9 cellular contexts compared by ENCODE assay signal in genomic region chr1:66725885-66726665, GRCh38. TPM values are rescaled to one million over a fixed set of nuclear protein-coding genes. Genes with fewer than 3 reads are reported as not detected.
DNase-seq lines count a peak whose midpoint lies in the region; ATAC-seq and TF ChIP-seq lines count a peak whose summit lies in the region.
"Had no signal": no experiment of that assay in that cellular context is flagged by ENCODE, and none has a peak within 500 bp of the region (broad histone marks: within the 10 kb centered on the region; RNA-seq: fewer than 3 reads in every experiment).

No MANE protein-coding gene starts in this region.

- ATAC-seq in GM18870 (IDR thresholded peaks at IDR 0.05; ENCODE audit: unreplicated experiment) (peak; percentile 80), HG03097 (IDR thresholded peaks at IDR 0.05; ENCODE audit: low FRiP score, unreplicated experiment) (peak; percentile 63), memory B cell (ENCODE audit: low read depth) (peak; percentile 77)

- no peaks in the 10 kb centered on the region for H3K36me3 Mint-ChIP-seq in activated CD4-positive, alpha-beta T cell treated with anti-CD3 and anti-CD28 coated beads, Interleukin-2, amount 10 ng/mL, durations not matched to agents 24 days and 14 days (ENCODE audit: low read depth)
- H3K36me3 Mint-ChIP-seq in memory B cell, result no peaks in the 10 kb centered on the region

- no peaks in the 10 kb centered on the region for H3K36me3 ChIP-seq in stomach

- peak in 11 of 14 donors; percentile 5 to 66 (median 31) for DNase-seq in C1 segment of cervical spinal cord (lab: John Stamatoyannopoulos, UW)
- DNase-seq in NCI-H345 treated with DMSO at 0.1 percent for 48 hours (lab: John Stamatoyannopoulos, UW; ENCODE audit: unreplicated experiment), result peak; percentile 38
- DNase-seq in activated CD4-positive, alpha-beta T cell treated with anti-CD3 and anti-CD28 coated beads, Interleukin-2, amount 10 ng/mL, durations not matched to agents 24 days and 14 days, result peak; percentile 91
- DNase-seq in effector CD4-positive, alpha-beta T cell, result peak; percentile 43
- DNase-seq in memory B cell (ENCODE audit: low spot score in 2 of 2), result peak; percentile 51 to 62
- DNase-seq in stomach, result peak; percentile 28

- H3K27ac ChIP-seq in stomach, result no peak overlapping the region

- no peak overlapping the region for H3K4me3 Mint-ChIP-seq in activated CD4-positive, alpha-beta T cell treated with anti-CD3 and anti-CD28 coated beads, Interleukin-2, amount 10 ng/mL, durations not matched to agents 24 days and 14 days
- H3K4me3 Mint-ChIP-seq in memory B cell, result no peak overlapping the region

- peaks cover 0 to 3% (median 0%) of the 10 kb centered on the region in 4 donors for H3K4me1 ChIP-seq in stomach

- intact Hi-C loops in activated CD4-positive, alpha-beta T cell treated with anti-CD3 and anti-CD28 coated beads, Interleukin-2, amount 10 ng/mL, durations not matched to agents 24 days and 14 days (cut with micrococcal nuclease), result loop anchor here (2.0 to 5.0 kb wide), 3 partner anchors 119 to 767 kb away; no protein-coding TSS in a partner anchor
- intact Hi-C loops in stomach (cut with DNase I; ENCODE audit: low total_unique reads), result loop anchor here (10.0 kb wide), 1 partner anchor 271 kb away; no protein-coding TSS in a partner anchor

- H3K4me3 ChIP-seq in stomach, result no peak overlapping the region

- 23 to 29% (median 23%) methylated on average over 9 of the region's 9 CpGs for WGBS in stomach, 5 donors

- no peak for TF ChIP-seq EP300 in stomach (IDR thresholded peaks at IDR 0.05)

- no peak overlapping the region for H3K27ac Mint-ChIP-seq in activated CD4-positive, alpha-beta T cell treated with anti-CD3 and anti-CD28 coated beads, Interleukin-2, amount 10 ng/mL, durations not matched to agents 24 days and 14 days
- no peak overlapping the region for H3K27ac Mint-ChIP-seq in memory B cell

- TF ChIP-seq CTCF in stomach (IDR thresholded peaks at IDR 0.05), result peak in 5 of 7 experiments; percentile 51 to 92 (median 78)

- no peaks in the 10 kb centered on the region for H3K9me3 Mint-ChIP-seq in activated CD4-positive, alpha-beta T cell treated with anti-CD3 and anti-CD28 coated beads, Interleukin-2, amount 10 ng/mL, durations not matched to agents 24 days and 14 days
- peaks cover 2% of the 10 kb centered on the region for H3K9me3 Mint-ChIP-seq in memory B cell

- no peaks in the 10 kb centered on the region for H3K9me3 ChIP-seq in stomach

- H3K4me1 Mint-ChIP-seq in activated CD4-positive, alpha-beta T cell treated with anti-CD3 and anti-CD28 coated beads, Interleukin-2, amount 10 ng/mL, durations not matched to agents 24 days and 14 days, result peaks cover 12% of the 10 kb centered on the region
- no peaks in the 10 kb centered on the region for H3K4me1 Mint-ChIP-seq in memory B cell

- no peak for TF ChIP-seq POLR2A in stomach (IDR thresholded peaks at IDR 0.05)

- no peaks in the 10 kb centered on the region for H3K27me3 ChIP-seq in stomach

- peaks cover 13% of the 10 kb centered on the region for H3K27me3 Mint-ChIP-seq in activated CD4-positive, alpha-beta T cell treated with anti-CD3 and anti-CD28 coated beads, Interleukin-2, amount 10 ng/mL, durations not matched to agents 24 days and 14 days
- H3K27me3 Mint-ChIP-seq in memory B cell, result peaks cover 19% of the 10 kb centered on the region

RNA-seq across cellular contexts. Expression of gene DYNLT5, which starts 26.2 kb away (rescaled TPM):
- total RNA-seq in activated CD4-positive, alpha-beta T cell treated with anti-CD3 and anti-CD28 coated beads, Interleukin-2, amount 10 ng/mL, durations not matched to agents 24 days and 14 days, result not detected in 2 replicates
- 1 to 10 TPM in 2 of 5 donors, not detected in 3; 1.3 to 2.4 TPM for total RNA-seq in stomach
- 1 to 10 TPM in 1 of 3 donors, under 1 TPM in 2; 0.37 to 1.2 (median 0.38) TPM for polyA plus RNA-seq in stomach
- total RNA-seq: T-helper 1 cell treated with Interleukin-12 subunit alpha and Interleukin-12 subunit beta and Interleukin-4 antibody, amounts not matched to agents 30 ng/mL and 1 ng/mL, for 36 hours had no signal

Comparison
In these comparisons a context has a peak if more than half of its experiments do, and no peak if none do; other contexts are left out.
1. DNase-seq: peak in every context shown above with its lines; median percentile 91 in activated CD4-positive, alpha-beta T cell treated with anti-CD3 and anti-CD28 coated beads, Interleukin-2, amount 10 ng/mL, durations not matched to agents 24 days and 14 days; 56 in memory B cell; 43 in effector CD4-positive, alpha-beta T cell; 38 in NCI-H345 treated with DMSO at 0.1 percent for 48 hours; 31 in C1 segment of cervical spinal cord; 28 in stomach.